Comparison of ENCODE assay signal across 8 cellular contexts in the genomic region with DNA sequence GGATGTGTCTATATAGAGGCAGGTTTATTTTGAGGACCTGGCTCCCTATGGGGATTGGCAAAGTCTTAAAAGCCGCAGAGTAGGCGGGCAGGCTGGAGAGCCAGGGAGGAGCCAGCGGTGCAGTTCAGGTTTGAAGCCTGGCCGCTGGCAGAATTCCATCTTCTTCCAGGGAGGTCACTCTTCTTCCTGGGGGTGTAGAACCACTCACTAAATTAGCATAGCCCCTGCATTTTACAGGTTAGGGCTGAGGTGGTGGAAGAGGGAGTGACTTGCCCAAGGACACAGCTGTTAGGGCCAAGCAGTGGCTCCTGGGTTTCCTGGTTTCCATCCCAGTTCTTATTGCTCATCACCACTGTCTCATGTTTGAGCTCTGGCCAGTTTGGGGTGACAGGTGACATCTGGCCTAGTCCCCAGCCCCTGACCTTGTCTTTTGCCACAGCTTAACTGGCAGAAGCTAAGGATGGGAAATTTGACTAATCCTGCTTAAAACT. TPM values are rescaled to one million over a fixed set of nuclear protein-coding genes. Genes with fewer than 3 reads are reported as not detected.
DNase-seq lines count a peak whose midpoint lies in the region; ATAC-seq and TF ChIP-seq lines count a peak whose summit lies in the region.

No MANE protein-coding gene starts in this region.

- intact Hi-C loops in A673 (cut with micrococcal nuclease; ENCODE audit: unreplicated experiment) (loop anchor here (1.0 kb wide), 1 partner anchor 59 kb away; no protein-coding TSS in a partner anchor), body of pancreas (cut with DNase I) (loop anchor here (5.0 kb wide), 1 partner anchor 107 kb away; no protein-coding TSS in a partner anchor)

- TF ChIP-seq CTCF in A673 (conservative IDR thresholded peaks at IDR 0.05; ENCODE audit: low read depth, low read length) (no peak), GM13976 (IDR thresholded peaks at IDR 0.05; ENCODE audit: borderline replicate concordance, control extremely low read depth, extremely low read depth, insufficient read depth, missing control alignments) (no peak), body of pancreas (IDR thresholded peaks at IDR 0.05) (no peak), smooth muscle cell (IDR thresholded peaks at IDR 0.05; ENCODE audit: borderline replicate concordance, insufficient read depth, poor library complexity, severe bottlenecking) (no peak)

- H3F3A ChIP-seq in smooth muscle cell (ENCODE audit: low read depth): peaks cover 12% of the 10 kb centered on the region

- CTCF ChIA-PET in A673 (lab: Charles Lee): interaction anchor here (1.4 to 2.7 kb wide), 2 partner anchors 26 to 59 kb away, joined by 4 to 26 read pairs; partner anchors contain the start of gene DDOST

- POLR2A ChIA-PET in A673 (lab: Charles Lee; ENCODE audit: low non-redundant PET): no interaction called here

- no peak overlapping the region for H3K9ac ChIP-seq in smooth muscle cell (ENCODE audit: low read depth)

- DNase-seq in A673 (ENCODE audit: low spot score) (peak; percentile 77), GM13976 (ENCODE audit: low spot score) (peak; percentile 23), OCI-M2 (lab: John Stamatoyannopoulos, UW; ENCODE audit: unreplicated experiment) (peak; percentile 14), body of pancreas (peak; percentile 64 to 80 (median 76)), iPS-NIHi11 (ENCODE audit: low spot score) (peak; percentile 68), smooth muscle cell (lab: John Stamatoyannopoulos, UW; ENCODE audit: unreplicated experiment) (no peak), GOT3 (lab: John Stamatoyannopoulos, UW) (no peak)

- H3K4me3 ChIP-seq in A673 (ENCODE audit: low read depth, low read length, poor library complexity, severe bottlenecking) (peak overlapping the region; percentile 84), body of pancreas (peak overlapping the region; percentile 76 to 93), smooth muscle cell (peak overlapping the region; percentile 93)

- peaks cover 36% of the 10 kb centered on the region for H4K20me1 ChIP-seq in smooth muscle cell (ENCODE audit: low read depth)

- BruUV-seq in A673 (replicated peaks; lab: Mats Ljungman, UMichigan): no TSS peak

- ATAC-seq in body of pancreas (peak; percentile 31), GM18498 (IDR thresholded peaks at IDR 0.05; ENCODE audit: unreplicated experiment) (no peak)

- no peaks in the 10 kb centered on the region for H3K36me3 ChIP-seq in A673 (ENCODE audit: insufficient read depth, low read length, poor library complexity, severe bottlenecking)
- peaks cover 0 to 15% of the 10 kb centered on the region in 2 donors for H3K36me3 ChIP-seq in body of pancreas (replicated peaks in 1 of 2; ENCODE audit: insufficient read depth in 1 of 2, low read depth in 2 of 2)
- no peaks in the 10 kb centered on the region for H3K36me3 ChIP-seq in smooth muscle cell (ENCODE audit: low read depth)

- in situ Hi-C loops in GM13976 (cut with MboI; ENCODE audit: low sequenced_read_pairs, unreplicated experiment): loop anchor here (5.0 kb wide), 1 partner anchor 112 kb away; no protein-coding TSS in a partner anchor

- H3K9me3 ChIP-seq in A673 (ENCODE audit: low read depth, low read length, poor library complexity, severe bottlenecking) (no peaks in the 10 kb centered on the region), body of pancreas (no peaks in the 10 kb centered on the region), smooth muscle cell (replicated peaks; ENCODE audit: low read depth) (no peaks in the 10 kb centered on the region)

- 1 to 5% methylated on average over 4 of the region's 4 CpGs for WGBS in body of pancreas, 2 donors
- 5% methylated on average over 4 of the region's 4 CpGs for WGBS in smooth muscle cell (ENCODE audit: low lambda C conversion rate)

- H2AFZ ChIP-seq in smooth muscle cell (ENCODE audit: low read depth): peak overlapping the region; percentile 35

- TF ChIP-seq POLR2A in body of pancreas (IDR thresholded peaks at IDR 0.05): no peak

- no peaks in the 10 kb centered on the region for H3K27me3 ChIP-seq in A673 (replicated peaks; ENCODE audit: insufficient read depth, low read depth, low read length, poor library complexity)
- H3K27me3 ChIP-seq in body of pancreas: no peaks in the 10 kb centered on the region
- no peaks in the 10 kb centered on the region for H3K27me3 ChIP-seq in smooth muscle cell (ENCODE audit: low read depth)

- H3K4me2 ChIP-seq in smooth muscle cell: peak overlapping the region; percentile 90

- no peaks in the 10 kb centered on the region for H3K79me2 ChIP-seq in smooth muscle cell (ENCODE audit: low read depth)

- H3K27ac ChIP-seq in A673 (ENCODE audit: low read depth, low read length, poor library complexity, severe bottlenecking): peak overlapping the region; percentile 55
- H3K27ac ChIP-seq in body of pancreas: peak overlapping the region in 3 of 4 donors; percentile 72 to 96 (median 90)
- H3K27ac ChIP-seq in smooth muscle cell (ENCODE audit: low read depth): peak overlapping the region; percentile 3

- H3K4me1 ChIP-seq in A673 (ENCODE audit: insufficient read depth, low read length, poor library complexity, severe bottlenecking) (no peaks in the 10 kb centered on the region), body of pancreas (peaks cover 18% of the 10 kb centered on the region), smooth muscle cell (ENCODE audit: low read depth) (no peaks in the 10 kb centered on the region)

RNA-seq across cellular contexts. Expression of gene PINK1, which starts 1.4 kb away (rescaled TPM):
- total RNA-seq in A673 (2021) (7.2 and 13.3 TPM in 2 replicates), body of pancreas (10 to 100 TPM; 40.9 to 67.5 TPM), smooth muscle cell (23.6 and 28.8 TPM in 2 replicates)
- polyA plus RNA-seq in smooth muscle cell: 57.7 and 63.3 TPM in 2 replicates

RNA-seq across cellular contexts. Expression of gene DDOST, which starts 26.5 kb away (rescaled TPM):
- total RNA-seq in A673 (2021) (230 and 238 TPM in 2 replicates), body of pancreas (100 to 1,000 TPM in 1 of 2 donors, 10 to 100 TPM in 1; 76.8 to 114 TPM), smooth muscle cell (267 and 312 TPM in 2 replicates)
- polyA plus RNA-seq in smooth muscle cell: 353 and 439 TPM in 2 replicates

RNA-seq across cellular contexts. Expression of gene CDA, which starts 45.7 kb away (rescaled TPM):
- total RNA-seq in A673 (2021) (not detected in 2 replicates), body of pancreas (not detected), smooth muscle cell (0.58 TPM in 1 of 2 replicates, not detected in the other)
- polyA plus RNA-seq in smooth muscle cell: 0.78 and 2.7 TPM in 2 replicates

Comparison
In these comparisons a context has a peak if more than half of its experiments do, and no peak if none do; other contexts are left out.
1. DNase-seq: peak in A673 (single experiment), GM13976 (single experiment), OCI-M2 (single experiment), body of pancreas (4 of 4) and iPS-NIHi11 (single experiment); none in smooth muscle cell (single experiment) and GOT3 (single experiment).
2. H3K27ac ChIP-seq: peak in every context shown above with its lines; median percentile 90 in body of pancreas; 55 in A673; 3 in smooth muscle cell.
3. Peak in every context shown above with its lines, with median percentiles within 50 percentile points of each other: H3K4me3 ChIP-seq.